In genomic region chr18:48829443-48830149, GRCh38 we compare ENCODE assay signal across 12 cellular contexts.
A peak's percentile ranks its signal among the peaks of the same experiment; 100 is the strongest.
DNase-seq lines count a peak whose midpoint lies in the region; TF ChIP-seq lines count a peak whose summit lies in the region.
"Had no signal": no experiment of that assay in that cellular context is flagged by ENCODE, and none has a peak within 500 bp of the region (broad histone marks: within the 10 kb centered on the region; RNA-seq: fewer than 3 reads in every experiment).

No MANE protein-coding gene starts in this region.

- no peak for TF ChIP-seq EP300 in transverse colon (IDR thresholded peaks at IDR 0.05; ENCODE audit: low read depth)

- H3K27me3 Mint-ChIP-seq in CD4-positive, alpha-beta memory T cell: no peaks in the 10 kb centered on the region
- no peaks in the 10 kb centered on the region for H3K27me3 Mint-ChIP-seq in brain
- peaks cover 2% of the 10 kb centered on the region for H3K27me3 Mint-ChIP-seq in nephron progenitor cell (ENCODE audit: low read depth, poor library complexity)
- H3K27me3 Mint-ChIP-seq: CD4-positive, alpha-beta T cell had no signal

- no peak for TF ChIP-seq POLR2A in transverse colon (IDR thresholded peaks at IDR 0.05)

- 86% methylated on average over 13 of the region's 13 CpGs; no CpG with 5 or more reads in 1 of the 2 donors for WGBS in transverse colon (ENCODE audit: low coverage in 1 of 2), 2 donors

- H3K4me1 Mint-ChIP-seq in CD4-positive, alpha-beta memory T cell: peaks cover 23 to 60% (median 43%) of the 10 kb centered on the region in 4 donors
- H3K4me1 Mint-ChIP-seq in brain: peaks cover 100% of the 10 kb centered on the region
- H3K4me1 Mint-ChIP-seq in nephron progenitor cell: peaks cover 99% of the 10 kb centered on the region

- H3K4me3 ChIP-seq in CD4-positive, alpha-beta memory T cell (ENCODE audit: low read length in 2 of 2): no peak overlapping the region
- no peak overlapping the region for H3K4me3 ChIP-seq in transverse colon

- peaks cover 0 to 3% of the 10 kb centered on the region in 2 donors for H3K36me3 Mint-ChIP-seq in CD4-positive, alpha-beta memory T cell
- H3K36me3 Mint-ChIP-seq in brain (peaks cover 26% of the 10 kb centered on the region), nephron progenitor cell (ENCODE audit: low read depth) (peaks cover 5% of the 10 kb centered on the region)

- no peak for DNase-seq in CD4-positive, alpha-beta memory T cell
- DNase-seq in NCI-H146 treated with DMSO at 0.1 percent for 48 hours (lab: John Stamatoyannopoulos, UW; ENCODE audit: unreplicated experiment) (peak; percentile 76), nephron progenitor cell (peak; percentile 68), transverse colon (no peak), NCI-H2171 (lab: John Stamatoyannopoulos, UW) (no peak), middle frontal gyrus (ENCODE audit: extremely low spot score, low spot score) (no peak)
- DNase-seq in activated naive CD4-positive, alpha-beta T cell (lab: John Stamatoyannopoulos, UW): no peak
- DNase-seq: activated naive CD4-positive, alpha-beta T cell treated with anti-CD3 and anti-CD28 coated beads, Interleukin-2, amount 10 ng/mL, durations not matched to agents 7 days and 5 days; KBM-7; T-helper 9 cell had no signal

- peaks cover 52% of the 10 kb centered on the region for H3K4me1 ChIP-seq in CD4-positive, alpha-beta memory T cell (ENCODE audit: insufficient read depth, low read length)
- peaks cover 24 to 52% (median 36%) of the 10 kb centered on the region in 4 donors for H3K4me1 ChIP-seq in transverse colon

- POLR2A ChIA-PET in CD4-positive, alpha-beta memory T cell (lab: Charles Lee; ENCODE audit: partially characterized antibody): interaction anchor here (0.9 to 8.1 kb wide), 2 partner anchors 13 to 15 kb away, joined by 3 to 101 read pairs; no protein-coding TSS in a partner anchor

- H3K27ac ChIP-seq in CD4-positive, alpha-beta memory T cell (ENCODE audit: low read depth, low read length): no peak overlapping the region
- no peak overlapping the region for H3K27ac ChIP-seq in transverse colon

- peak overlapping the region in 4 of 7 donors; percentile 14 to 43 (median 42) for H3K27ac Mint-ChIP-seq in CD4-positive, alpha-beta memory T cell
- H3K27ac Mint-ChIP-seq in brain (peak overlapping the region in 4 of 5 experiments; percentile 73 to 98 (median 95)), nephron progenitor cell (peak overlapping the region; percentile 100)
- H3K27ac Mint-ChIP-seq: activated naive CD4-positive, alpha-beta T cell treated with anti-CD3 and anti-CD28 coated beads, Interleukin-2, amount 10 ng/mL, durations not matched to agents 7 days and 5 days; CD4-positive, alpha-beta T cell had no signal

- TF ChIP-seq CTCF in brain (conservative IDR thresholded peaks at IDR 0.05) (no peak), nephron progenitor cell (IDR thresholded peaks at IDR 0.05) (no peak), transverse colon (IDR thresholded peaks at IDR 0.05) (no peak)

- CTCF ChIA-PET in CD4-positive, alpha-beta memory T cell (lab: Charles Lee; ENCODE audit: partially characterized antibody): interaction anchor here (1.2 to 2.6 kb wide), 2 partner anchors 52 to 84 kb away, joined by 4 to 9 read pairs; no protein-coding TSS in a partner anchor

- in situ Hi-C loops in transverse colon (cut with MboI; ENCODE audit: low pct_ligation_motif_present in 1 of 4, low pct_unique_long_range_greater_than_20kb in 1 of 4, low sequenced_read_pairs in 3 of 4): no loop called here

- peak overlapping the region in 1 of 8 donors; percentile 13 for H3K4me3 Mint-ChIP-seq in CD4-positive, alpha-beta memory T cell
- peak overlapping the region in 3 of 5 experiments; percentile 42 to 68 (median 65) for H3K4me3 Mint-ChIP-seq in brain
- peak overlapping the region; percentile 70 for H3K4me3 Mint-ChIP-seq in nephron progenitor cell
- H3K4me3 Mint-ChIP-seq: activated naive CD4-positive, alpha-beta T cell treated with anti-CD3 and anti-CD28 coated beads, Interleukin-2, amount 10 ng/mL, durations not matched to agents 7 days and 5 days; CD4-positive, alpha-beta T cell had no signal

- no peaks in the 10 kb centered on the region for H3K9me3 ChIP-seq in CD4-positive, alpha-beta memory T cell (ENCODE audit: control insufficient read depth in 1 of 2, low read length in 2 of 2)
- H3K9me3 ChIP-seq in transverse colon: no peaks in the 10 kb centered on the region

- intact Hi-C loops in CD4-positive, alpha-beta memory T cell (cut with micrococcal nuclease): loop anchor here (5.0 kb wide), 1 partner anchor 38 kb away; no protein-coding TSS in a partner anchor
- intact Hi-C loops in transverse colon (cut with DNase I; ENCODE audit: low total_unique reads): no loop called here

- H3K27me3 ChIP-seq in CD4-positive, alpha-beta memory T cell (ENCODE audit: insufficient read depth, low read length): no peaks in the 10 kb centered on the region
- no peaks in the 10 kb centered on the region for H3K27me3 ChIP-seq in transverse colon

- H3K9me3 Mint-ChIP-seq in CD4-positive, alpha-beta memory T cell: no peaks in the 10 kb centered on the region
- H3K9me3 Mint-ChIP-seq in brain (peaks cover 0 to 4% (median under 1%) of the 10 kb centered on the region in 5 experiments), nephron progenitor cell (peaks cover 5% of the 10 kb centered on the region)
- H3K9me3 Mint-ChIP-seq: activated naive CD4-positive, alpha-beta T cell treated with anti-CD3 and anti-CD28 coated beads, Interleukin-2, amount 10 ng/mL, durations not matched to agents 7 days and 5 days; CD4-positive, alpha-beta T cell had no signal

- H3K36me3 ChIP-seq in CD4-positive, alpha-beta memory T cell (ENCODE audit: insufficient read depth, low read length): no peaks in the 10 kb centered on the region
- no peaks in the 10 kb centered on the region for H3K36me3 ChIP-seq in transverse colon

Comparison
In these comparisons a context has a peak if more than half of its experiments do, and no peak if none do; other contexts are left out.
1. DNase-seq: peak in NCI-H146 treated with DMSO at 0.1 percent for 48 hours (single experiment) and nephron progenitor cell (single experiment); none in CD4-positive, alpha-beta memory T cell (0 of 5), activated naive CD4-positive, alpha-beta T cell (0 of 4), transverse colon (single experiment), NCI-H2171 (single experiment) and middle frontal gyrus (single experiment).
2. H3K27ac Mint-ChIP-seq: peak in every context shown above with its lines; median percentile 100 in nephron progenitor cell; 95 in brain; 42 in CD4-positive, alpha-beta memory T cell.